9 cellular contexts compared by ENCODE assay signal in the genomic region with DNA sequence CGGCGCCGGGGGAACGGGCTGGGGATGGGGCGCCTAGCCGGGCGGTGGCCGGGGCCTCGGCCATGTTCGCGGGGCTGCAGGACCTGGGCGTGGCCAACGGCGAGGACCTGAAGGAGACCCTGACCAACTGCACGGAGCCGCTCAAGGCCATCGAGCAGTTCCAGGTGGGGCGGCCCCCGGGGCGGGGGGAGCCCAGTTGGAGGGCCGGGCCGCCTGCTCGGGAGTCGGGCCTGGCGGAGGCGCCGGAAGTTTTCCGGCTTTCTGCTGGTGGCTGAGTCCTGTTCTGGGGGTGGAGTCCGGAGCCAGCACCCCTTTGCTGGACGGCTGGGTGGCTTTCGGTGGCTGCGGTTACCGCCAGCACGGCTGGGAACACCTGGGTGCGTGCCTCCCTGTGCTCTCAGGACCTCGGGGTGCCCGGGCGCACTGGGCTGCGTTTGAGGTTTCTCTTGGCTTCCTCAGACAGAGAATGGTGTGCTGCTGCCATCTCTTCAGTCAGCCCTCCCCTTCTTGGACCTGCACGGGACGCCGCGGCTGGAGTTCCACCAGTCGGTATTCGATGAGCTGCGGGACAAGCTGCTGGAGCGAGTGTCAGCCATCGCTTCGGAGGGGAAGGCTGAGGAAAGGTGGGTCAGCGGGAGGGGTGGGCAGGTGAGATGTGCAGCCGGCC. TPM values are rescaled to one million over a fixed set of nuclear protein-coding genes. Genes with fewer than 3 reads are reported as not detected.
DNase-seq lines count a peak whose midpoint lies in the region; ATAC-seq and TF ChIP-seq lines count a peak whose summit lies in the region.
"Had no signal": no experiment of that assay in that cellular context is flagged by ENCODE, and none has a peak within 500 bp of the region (broad histone marks: within the 10 kb centered on the region; RNA-seq: fewer than 3 reads in every experiment).

No MANE protein-coding gene starts in this region.

- peak; percentile 18 for ATAC-seq in HG03159 (IDR thresholded peaks at IDR 0.05; ENCODE audit: unreplicated experiment)
- peak; percentile 37 for ATAC-seq in foreskin keratinocyte
- ATAC-seq in HG03442 (IDR thresholded peaks at IDR 0.05; ENCODE audit: unreplicated experiment), result no peak

- intact Hi-C loops in ovary (cut with DNase I), result no loop called here

- H3K9me3 Mint-ChIP-seq in T-helper 2 cell treated with Interferon-gamma antibody and Interleukin-4, amounts not matched to agents 5 μg/mL and 100 μg/mL, for 36 hours, result no peaks in the 10 kb centered on the region

- no peaks in the 10 kb centered on the region for H3K36me3 ChIP-seq in ovary

- no peak for TF ChIP-seq POLR2A in ovary (IDR thresholded peaks at IDR 0.05)

- H3K27ac ChIP-seq in foreskin keratinocyte (peak overlapping the region; percentile 82), ovary (peak overlapping the region; percentile 11 to 44)

- H3K27me3 ChIP-seq in foreskin keratinocyte (no peaks in the 10 kb centered on the region), ovary (no peaks in the 10 kb centered on the region)

- TF ChIP-seq CTCF in foreskin keratinocyte (conservative IDR thresholded peaks at IDR 0.05) (no peak), ovary (IDR thresholded peaks at IDR 0.05) (no peak)

- peak; percentile 50 for DNase-seq in activated CD4-positive, alpha-beta T cell treated with anti-CD3 and anti-CD28 coated beads for 48 hours
- no peak for DNase-seq in activated CD4-positive, alpha-beta T cell treated with anti-CD3 and anti-CD28 coated beads, Interleukin-2, amount 50 U/mL, for 48 hours
- no peak for DNase-seq in T-helper 2 cell treated with Interferon-gamma antibody and Interleukin-4, amounts not matched to agents 5 μg/mL and 100 μg/mL, for 36 hours (ENCODE audit: low spot score)
- DNase-seq in foreskin keratinocyte, result no peak
- DNase-seq in ovary, result peak in 1 of 5 donors; percentile 68
- no peak for DNase-seq in medulla oblongata (ENCODE audit: extremely low spot score)

- H3K4me1 ChIP-seq in foreskin keratinocyte (no peaks in the 10 kb centered on the region), ovary (ENCODE audit: insufficient read depth) (peaks cover 15% of the 10 kb centered on the region)

- H3K9me3 ChIP-seq in ovary, result no peaks in the 10 kb centered on the region

- peaks cover 4% of the 10 kb centered on the region for H3K4me1 Mint-ChIP-seq in T-helper 2 cell treated with Interferon-gamma antibody and Interleukin-4, amounts not matched to agents 5 μg/mL and 100 μg/mL, for 36 hours (ENCODE audit: low read depth)

- H3K36me3 Mint-ChIP-seq in T-helper 2 cell treated with Interferon-gamma antibody and Interleukin-4, amounts not matched to agents 5 μg/mL and 100 μg/mL, for 36 hours (ENCODE audit: low read depth), result peaks cover 13% of the 10 kb centered on the region

- H3K27me3 Mint-ChIP-seq in T-helper 2 cell treated with Interferon-gamma antibody and Interleukin-4, amounts not matched to agents 5 μg/mL and 100 μg/mL, for 36 hours (ENCODE audit: low read depth), result no peaks in the 10 kb centered on the region

- TF ChIP-seq EP300 in ovary (IDR thresholded peaks at IDR 0.05), result no peak

- 1 to 5% (median 1%) methylated on average over 38 to 51 of the region's 51 CpGs for WGBS in ovary, 3 donors

- peak overlapping the region; percentile 82 for H3K27ac Mint-ChIP-seq in T-helper 2 cell treated with Interferon-gamma antibody and Interleukin-4, amounts not matched to agents 5 μg/mL and 100 μg/mL, for 36 hours

- peak overlapping the region; percentile 71 for H3K4me3 ChIP-seq in ovary

- peak overlapping the region; percentile 91 for H3K4me3 Mint-ChIP-seq in T-helper 2 cell treated with Interferon-gamma antibody and Interleukin-4, amounts not matched to agents 5 μg/mL and 100 μg/mL, for 36 hours

RNA-seq across cellular contexts. Expression of gene NELFB, which starts 0.5 kb away (rescaled TPM):
- total RNA-seq in foreskin keratinocyte (47.5 and 51.3 TPM in 2 replicates), ovary (10 to 100 TPM; 20.3 to 56.6 (median 44.5) TPM)
- polyA plus RNA-seq in foreskin keratinocyte (50.3 and 54.3 TPM in 2 replicates), ovary (10 to 100 TPM; 10.9 to 50.8 TPM)

RNA-seq across cellular contexts. Expression of gene STPG3, which starts 4.5 kb away (rescaled TPM):
- total RNA-seq in foreskin keratinocyte, result not detected in 2 replicates
- polyA plus RNA-seq in foreskin keratinocyte, result not detected in 2 replicates
- total RNA-seq in ovary, result not detected
- polyA plus RNA-seq in ovary, result not detected
- total RNA-seq: glomerular endothelial cell had no signal

RNA-seq across cellular contexts. Expression of gene TUBB4B, which starts 14.5 kb away (rescaled TPM):
- total RNA-seq in foreskin keratinocyte (766 and 947 TPM in 2 replicates), ovary (100 to 1,000 TPM in 6 of 7 donors, 10 to 100 TPM in 1; 88.0 to 234 (median 175) TPM)
- polyA plus RNA-seq in foreskin keratinocyte (1,088 and 1,242 TPM in 2 replicates), ovary (10 to 100 TPM; 62.8 to 88.6 TPM)

RNA-seq across cellular contexts. Expression of gene TOR4A, which starts 21.9 kb away (rescaled TPM):
- total RNA-seq in foreskin keratinocyte, result 15.8 and 19.9 TPM in 2 replicates
- polyA plus RNA-seq in foreskin keratinocyte, result 11.8 and 15.7 TPM in 2 replicates
- 10 to 100 TPM in 4 of 7 donors, 1 to 10 TPM in 3; 6.4 to 16.3 (median 11.2) TPM for total RNA-seq in ovary
- polyA plus RNA-seq in ovary, result 1 to 10 TPM in 1 of 2 donors, under 1 TPM in 1; 0.85 to 5.3 TPM

RNA-seq across cellular contexts. Expression of gene SLC34A3, which starts 24.9 kb away (rescaled TPM):
- not detected in 2 replicates for total RNA-seq in foreskin keratinocyte
- not detected in 2 replicates for polyA plus RNA-seq in foreskin keratinocyte
- total RNA-seq in ovary, result under 1 TPM in 2 of 7 donors, not detected in 5; 0.15 to 0.46 TPM
- not detected for polyA plus RNA-seq in ovary
- total RNA-seq: glomerular endothelial cell had no signal
